Comparison of ENCODE assay signal across 7 cellular contexts in the genomic region with DNA sequence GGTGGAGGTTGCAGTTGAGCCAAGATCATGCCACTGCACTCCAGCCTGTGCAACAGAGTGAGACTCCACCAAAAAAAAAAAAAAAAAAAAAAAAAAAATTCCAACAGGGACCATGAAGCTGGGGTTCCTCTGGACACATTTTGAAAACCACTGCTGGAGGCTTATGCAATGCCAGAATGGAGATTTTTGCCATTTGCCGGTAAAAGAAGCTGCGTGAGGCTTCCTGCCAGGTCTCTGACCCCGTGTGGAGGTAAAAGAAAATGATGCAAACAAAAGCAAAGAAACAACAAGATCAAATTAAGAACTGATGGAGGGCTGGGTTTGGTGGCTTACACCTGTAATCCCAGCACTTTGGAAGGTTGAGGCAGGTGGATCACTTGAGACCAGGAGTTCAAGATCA.
"Had no signal": no experiment of that assay in that cellular context is flagged by ENCODE, and none has a peak within 500 bp of the region (broad histone marks: within the 10 kb centered on the region; RNA-seq: fewer than 3 reads in every experiment).

No MANE protein-coding gene starts in this region.

- ATAC-seq: HCT116 had no signal

- H3K9me3 ChIP-seq: HAP-1 had no signal

- H3K4me1 ChIP-seq: HAP-1 had no signal

- H3K9me3 Mint-ChIP-seq: HFFc6 had no signal

- DNase-seq: GOT3, H7, HFFc6 had no signal

- H3K4me3 ChIP-seq: HAP-1 had no signal

- H3K4me3 Mint-ChIP-seq: HFFc6, IgD-negative memory B cell had no signal

- H3K27ac Mint-ChIP-seq: HFFc6, IgD-negative memory B cell had no signal

- H3K36me3 ChIP-seq: HAP-1 had no signal

- H3K36me3 Mint-ChIP-seq: IgD-negative memory B cell had no signal

- FAIRE-seq: HTR-8/SVneo had no signal
